In genomic region chrX:150506486-150506885, GRCh38 we compare ENCODE assay signal across 15 cellular contexts.
DNase-seq lines count a peak whose midpoint lies in the region; ATAC-seq, FAIRE-seq and TF ChIP-seq lines count a peak whose summit lies in the region.
"Had no signal": no experiment of that assay in that cellular context is flagged by ENCODE, and none has a peak within 500 bp of the region (broad histone marks: within the 10 kb centered on the region; RNA-seq: fewer than 3 reads in every experiment).

No MANE protein-coding gene starts in this region.

- H3K4me3 ChIP-seq in GM23248 (no peak overlapping the region), endothelial cell of umbilical vein (replicated peaks in 1 of 3; ENCODE audit: insufficient read depth in 1 of 3, low read depth in 1 of 3, low read length in 3 of 3) (no peak overlapping the region), pancreas (no peak overlapping the region)

- H3K36me3 ChIP-seq in GM23248 (ENCODE audit: low read depth), result no peaks in the 10 kb centered on the region
- no peaks in the 10 kb centered on the region for H3K36me3 ChIP-seq in endothelial cell of umbilical vein (ENCODE audit: control insufficient read depth in 2 of 2, extremely low read depth in 1 of 2, insufficient read depth in 2 of 2, low read length in 2 of 2)
- no peaks in the 10 kb centered on the region for H3K36me3 ChIP-seq in pancreas

- dilution Hi-C loops in endothelial cell of umbilical vein (cut with MboI; ENCODE audit: extremely low pct_ligation_motif_present, low sequenced_read_pairs), result no loop called here

- intact Hi-C loops in endothelial cell of umbilical vein (cut with micrococcal nuclease) (loop anchor here (2.0 to 10.0 kb wide), 4 partner anchors 40 to 422 kb away; no protein-coding TSS in a partner anchor), pancreas (cut with DNase I) (no loop called here)

- H3K27ac ChIP-seq in GM23248 (no peak overlapping the region), endothelial cell of umbilical vein (ENCODE audit: insufficient read depth, low read depth, low read length) (peak overlapping the region; percentile 89), pancreas (peak overlapping the region in 3 of 4 donors; percentile 59 to 87 (median 70))
- H3K27ac ChIP-seq: VCaP had no signal

- H3K27me3 ChIP-seq in GM23248 (replicated peaks; ENCODE audit: insufficient read depth) (no peaks in the 10 kb centered on the region), endothelial cell of umbilical vein (ENCODE audit: control insufficient read depth in 2 of 2, insufficient read depth in 2 of 2, low read length in 2 of 2) (no peaks in the 10 kb centered on the region), pancreas (no peaks in the 10 kb centered on the region)

- H3K9me1 ChIP-seq in endothelial cell of umbilical vein (replicated peaks; ENCODE audit: control insufficient read depth, extremely low read depth, insufficient read depth, low read length), result no peaks in the 10 kb centered on the region

- TF ChIP-seq POLR2A in endothelial cell of umbilical vein (IDR thresholded peaks at IDR 0.05; ENCODE audit: low read depth, low read length), result no peak

- H4K20me1 ChIP-seq in GM23248 (ENCODE audit: insufficient read depth), result no peaks in the 10 kb centered on the region
- no peaks in the 10 kb centered on the region for H4K20me1 ChIP-seq in endothelial cell of umbilical vein (replicated peaks; ENCODE audit: control insufficient read depth, extremely low read depth, insufficient read depth, low read length)

- 4 to 26% methylated on average over 5 to 6 of the region's 6 CpGs for WGBS in GM23248 (ENCODE audit: low coverage in 1 of 2, low lambda C conversion rate in 2 of 2, missing lambda C conversion rate in 2 of 2), 2 experiments
- WGBS in pancreas, 2 donors, result 24 to 26% methylated on average over 6 of the region's 6 CpGs

- no peak for FAIRE-seq in endothelial cell of umbilical vein (lab: Jason Lieb, UNC)
- no peak for FAIRE-seq in pancreas (lab: Jason Lieb, UNC)
- no peak for FAIRE-seq in D721Med (lab: Jason Lieb, UNC)
- FAIRE-seq: frontal cortex, kidney had no signal

- H3K4me2 ChIP-seq in GM23248 (ENCODE audit: unreplicated experiment) (no peak overlapping the region), endothelial cell of umbilical vein (ENCODE audit: insufficient read depth, low read length) (peak overlapping the region; percentile 34)

- POLR2A ChIA-PET in endothelial cell of umbilical vein (lab: Charles Lee), result interaction anchor here (1.1 kb wide), 1 partner anchor 566 kb away, joined by 3 read pairs; no protein-coding TSS in a partner anchor

- H3F3A ChIP-seq in GM23248 (ENCODE audit: insufficient read depth), result peaks cover 12% of the 10 kb centered on the region; the same call in 1 of the 2 replicates

- H3K9me3 ChIP-seq in GM23248 (ENCODE audit: low read depth) (no peaks in the 10 kb centered on the region), endothelial cell of umbilical vein (replicated peaks; ENCODE audit: control insufficient read depth, insufficient read depth, low read length) (no peaks in the 10 kb centered on the region), pancreas (no peaks in the 10 kb centered on the region)

- H3K4me1 ChIP-seq in GM23248 (ENCODE audit: insufficient read depth), result peaks cover 30% of the 10 kb centered on the region
- peaks cover 56% of the 10 kb centered on the region for H3K4me1 ChIP-seq in endothelial cell of umbilical vein (ENCODE audit: control insufficient read depth, extremely low read depth, insufficient read depth, low read length)
- peaks cover 6 to 13% (median 9%) of the 10 kb centered on the region in 3 donors for H3K4me1 ChIP-seq in pancreas

- CTCF ChIA-PET in endothelial cell of umbilical vein (lab: Charles Lee), result interaction anchor here (1.0 kb wide), 1 partner anchor 81 kb away, joined by 3 read pairs; no protein-coding TSS in a partner anchor

- in situ Hi-C loops in GM23248 (cut with MboI), result no loop called here

- TF ChIP-seq CTCF in endothelial cell of umbilical vein (IDR thresholded peaks at IDR 0.05; ENCODE audit: extremely low read depth in 1 of 2, insufficient read depth in 1 of 2, low read depth in 1 of 2, low read length in 2 of 2), result no peak
- TF ChIP-seq CTCF in pancreas (IDR thresholded peaks at IDR 0.05), result no peak
- TF ChIP-seq CTCF in D721Med (IDR thresholded peaks at IDR 0.05; ENCODE audit: insufficient read depth, missing control alignments), result no peak

- DNase-seq in GM23248 (peak; percentile 28), NCI-H2029 treated with DMSO at 0.1 percent for 48 hours (lab: John Stamatoyannopoulos, UW) (peak; percentile 61), endothelial cell of umbilical vein (ENCODE audit: low read depth, low spot score) (peak; percentile 2), pancreas (peak in 2 of 6 donors; percentile 35 to 52), EL (no peak), D721Med (ENCODE audit: insufficient read length, low spot score) (no peak)
- no peak for DNase-seq in stimulated activated CD4-positive, alpha-beta T cell treated with anti-CD3 and anti-CD28 coated beads, Interleukin-4, amount 100 ng/mL, for 1 hour
- DNase-seq: activated CD8-positive, alpha-beta memory T cell treated with anti-CD3 and anti-CD28 coated beads, Interleukin-2, amount 10 ng/mL, durations not matched to agents 7 days and 5 days; effector CD8-positive, alpha-beta T cell; kidney; stimulated activated CD4-positive, alpha-beta T cell treated with anti-CD3 and anti-CD28 coated beads, Interleukin-1b, Interleukin-23, amount 100 ng/mL, for 48 hours; trophoblast cell had no signal

- H3K9ac ChIP-seq in GM23248 (no peak overlapping the region), endothelial cell of umbilical vein (replicated peaks; ENCODE audit: extremely low read depth, insufficient read depth, low read length) (peak overlapping the region; percentile 71)

- no peaks in the 10 kb centered on the region for H3K9me2 ChIP-seq in GM23248 (ENCODE audit: insufficient read depth)

- no TSS peak for BruUV-seq in endothelial cell of umbilical vein (replicated peaks; lab: Mats Ljungman, UMichigan)

- H3K79me2 ChIP-seq in GM23248 (ENCODE audit: insufficient read depth), result no peaks in the 10 kb centered on the region
- no peaks in the 10 kb centered on the region for H3K79me2 ChIP-seq in endothelial cell of umbilical vein (ENCODE audit: control insufficient read depth, insufficient read depth, low read length)

- H2AFZ ChIP-seq in GM23248, result no peak overlapping the region
- no peak overlapping the region for H2AFZ ChIP-seq in endothelial cell of umbilical vein (ENCODE audit: low read depth, low read length)

- peak in 3 of 4 donors; percentile 20 to 51 (median 37) for ATAC-seq in pancreas
- ATAC-seq: activated CD8-positive, alpha-beta memory T cell treated with anti-CD3 and anti-CD28 coated beads, Interleukin-2, amount 10 ng/mL, durations not matched to agents 7 days and 5 days; SK-N-SH treated with all-trans-retinoic acid at 6 μM for 48 hours had no signal

TF ChIP-seq in endothelial cell of umbilical vein, 7 proteins besides CTCF, POLR2A, EP300 and RAD21:
- TF ChIP-seq MYC (IDR thresholded peaks at IDR 0.05; ENCODE audit: low read depth, low read length) (no peak), POLR2AphosphoS5 (IDR thresholded peaks at IDR 0.05; ENCODE audit: insufficient read depth, low read depth, low read length) (no peak), GATA2 (IDR thresholded peaks at IDR 0.05; ENCODE audit: insufficient read depth, insufficient read length, low read depth, low read length) (no peak), FOS (IDR thresholded peaks at IDR 0.05; ENCODE audit: borderline replicate concordance, insufficient read depth, low read length) (no peak), MAX (IDR thresholded peaks at IDR 0.05; ENCODE audit: insufficient read depth, insufficient read length) (no peak), EZH2 (IDR thresholded peaks at IDR 0.05; ENCODE audit: borderline replicate concordance, low read depth, low read length, severe bottlenecking) (no peak), JUN (IDR thresholded peaks at IDR 0.05; ENCODE audit: borderline replicate concordance, insufficient read depth, insufficient read length, low read depth) (no peak)

Comparison
In these comparisons a context has a peak if more than half of its experiments do, and no peak if none do; other contexts are left out.
1. DNase-seq: peak in GM23248 (single experiment), NCI-H2029 treated with DMSO at 0.1 percent for 48 hours (single experiment) and endothelial cell of umbilical vein (single experiment); none in stimulated activated CD4-positive, alpha-beta T cell treated with anti-CD3 and anti-CD28 coated beads, Interleukin-4, amount 100 ng/mL, for 1 hour (single experiment), EL (single experiment) and D721Med (single experiment).